In the genomic region with DNA sequence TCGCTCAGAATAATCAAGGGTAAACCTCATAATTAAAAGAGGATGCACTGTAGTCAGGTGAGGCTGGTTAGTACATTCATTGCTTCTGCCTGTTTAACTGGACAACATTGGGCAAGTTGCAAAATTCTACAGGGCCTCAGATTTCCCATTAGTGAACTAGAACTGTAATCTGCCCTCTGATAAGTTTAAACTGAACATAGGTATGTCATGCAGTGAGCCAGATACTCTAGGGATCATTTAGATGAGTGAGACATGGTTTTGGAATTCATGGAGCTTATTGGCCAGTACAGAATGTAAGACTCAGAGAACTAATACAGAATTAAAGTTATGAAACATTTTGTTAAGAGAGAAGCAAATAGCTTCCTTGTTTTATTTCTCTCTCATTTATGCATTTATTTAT, we compare ENCODE assay signal across 20 cellular contexts. TPM values are rescaled to one million over a fixed set of nuclear protein-coding genes. Genes with fewer than 3 reads are reported as not detected.
DNase-seq lines count a peak whose midpoint lies in the region; ATAC-seq and TF ChIP-seq lines count a peak whose summit lies in the region.
"Had no signal": no experiment of that assay in that cellular context is flagged by ENCODE, and none has a peak within 500 bp of the region (broad histone marks: within the 10 kb centered on the region; RNA-seq: fewer than 3 reads in every experiment).

No MANE protein-coding gene starts in this region.

- DNase-seq in AG20443 (ENCODE audit: low spot score) = peak; percentile 70
- DNase-seq in PC-3 = peak; percentile 42
- DNase-seq in epithelial cell of prostate (ENCODE audit: low read depth, low spot score) = peak; percentile 33
- peak; percentile 94 for DNase-seq in osteoblast (ENCODE audit: insufficient read length, low spot score, missing footprints)
- DNase-seq in occipital lobe (lab: John Stamatoyannopoulos, UW) = no peak
- DNase-seq in Karpas-422 = no peak
- no peak for DNase-seq in GM10248 (ENCODE audit: extremely low spot score)
- DNase-seq: activated B cell treated with CpG ODN at 0.5 μM for 24 hours; adrenal gland; C1 segment of cervical spinal cord; MV-4-11; NCI-H2081; sigmoid colon; stimulated activated CD4-positive, alpha-beta T cell treated with anti-CD3 and anti-CD28 coated beads, Interleukin-4, amount 100 ng/mL, for 24 hours; T-helper 1 cell had no signal

- H3K79me2 ChIP-seq in PC-3 (ENCODE audit: low read length) (no peaks in the 10 kb centered on the region), osteoblast (ENCODE audit: insufficient read depth, low read length) (peaks cover 2% of the 10 kb centered on the region), Karpas-422 (ENCODE audit: low read length) (no peaks in the 10 kb centered on the region)

- H2AFZ ChIP-seq in PC-3 (ENCODE audit: low read length) = no peak overlapping the region
- H2AFZ ChIP-seq in osteoblast (ENCODE audit: low read length) = no peak overlapping the region
- no peak overlapping the region for H2AFZ ChIP-seq in Karpas-422 (ENCODE audit: low read length)

- H3K4me2 ChIP-seq in PC-3 (ENCODE audit: low read length) (no peak overlapping the region), osteoblast (ENCODE audit: insufficient read depth, low read length) (no peak overlapping the region), Karpas-422 (ENCODE audit: low read depth, low read length, poor library complexity, severe bottlenecking) (no peak overlapping the region)

- H3K27ac ChIP-seq in PC-3 (ENCODE audit: low read length) (no peak overlapping the region), epithelial cell of prostate (peak overlapping the region; percentile 52), osteoblast (ENCODE audit: low read depth, low read length) (peak overlapping the region; percentile 43), Karpas-422 (ENCODE audit: low read length) (no peak overlapping the region)
- H3K27ac ChIP-seq: adrenal gland, sigmoid colon had no signal

- POLR2A ChIA-PET in PC-3 (lab: Charles Lee; ENCODE audit: unreplicated experiment) (no interaction called here), GM10248 (lab: Yijun Ruan, JAX) (interaction anchor here (0.7 kb wide), 1 partner anchor 1009 kb away, joined by 3 read pairs; a partner anchor contains a TSS)

- no peak overlapping the region for H3K9ac ChIP-seq in PC-3 (ENCODE audit: low read length)
- no peak overlapping the region for H3K9ac ChIP-seq in Karpas-422 (ENCODE audit: low read length)

- H3K9me3 ChIP-seq in PC-3 (ENCODE audit: low read length) (no peaks in the 10 kb centered on the region), osteoblast (ENCODE audit: low read depth, low read length) (no peaks in the 10 kb centered on the region), Karpas-422 (ENCODE audit: low read length) (no peaks in the 10 kb centered on the region)
- H3K9me3 ChIP-seq: adrenal gland, sigmoid colon had no signal

- TF ChIP-seq CTCF in PC-3 (conservative IDR thresholded peaks at IDR 0.05; ENCODE audit: low read depth, low read length) = no peak
- TF ChIP-seq CTCF in osteoblast (IDR thresholded peaks at IDR 0.05; ENCODE audit: extremely low read depth, low read depth, low read length) = no peak
- TF ChIP-seq CTCF in GM10248 (IDR thresholded peaks at IDR 0.05; ENCODE audit: control extremely low read depth, extremely low read depth, low read depth, missing control alignments) = no peak

- H4K20me1 ChIP-seq in PC-3 (ENCODE audit: low read length) (no peaks in the 10 kb centered on the region), osteoblast (ENCODE audit: insufficient read depth, low read length) (no peaks in the 10 kb centered on the region), Karpas-422 (ENCODE audit: insufficient read depth, low read depth, low read length) (no peaks in the 10 kb centered on the region)

- peaks cover 7% of the 10 kb centered on the region for H3F3A ChIP-seq in PC-3 (ENCODE audit: low read length, unreplicated experiment)

- H3K4me3 ChIP-seq in PC-3 (ENCODE audit: low read length) (no peak overlapping the region), osteoblast (ENCODE audit: insufficient read depth, low read length) (no peak overlapping the region), Karpas-422 (ENCODE audit: low read length) (no peak overlapping the region)
- H3K4me3 ChIP-seq: adrenal gland, sigmoid colon had no signal

- BruUV-seq in PC-3 (replicated peaks; lab: Mats Ljungman, UMichigan) = no TSS peak

- no peaks in the 10 kb centered on the region for H3K27me3 ChIP-seq in PC-3 (ENCODE audit: low read length)
- H3K27me3 ChIP-seq in osteoblast (ENCODE audit: insufficient read depth, low read length) = no peaks in the 10 kb centered on the region
- no peaks in the 10 kb centered on the region for H3K27me3 ChIP-seq in Karpas-422 (ENCODE audit: low read length)
- H3K27me3 ChIP-seq: adrenal gland, sigmoid colon had no signal

- intact Hi-C loops in PC-3 (cut with micrococcal nuclease) = no loop called here

- ATAC-seq in PC-3 (peak; percentile 17; the same call in 1 of the 2 replicates), GM19023 (IDR thresholded peaks at IDR 0.05; ENCODE audit: unreplicated experiment) (no peak)
- ATAC-seq: activated T-helper 17 cell treated with anti-CD3 and anti-CD28 coated beads, Interleukin-2, amount 50 U/mL, for 72 hours had no signal

- no peaks in the 10 kb centered on the region for H3K9me2 ChIP-seq in PC-3 (replicated peaks; ENCODE audit: low read length)
- no peaks in the 10 kb centered on the region for H3K9me2 ChIP-seq in Karpas-422 (replicated peaks; ENCODE audit: insufficient read depth, low read length)

- CTCF ChIA-PET in PC-3 (lab: Charles Lee) (no interaction called here), GM10248 (lab: Yijun Ruan, JAX) (interaction anchor here (0.9 to 1.9 kb wide), 3 partner anchors 9 to 53 kb away, joined by 3 to 6 read pairs (median 6); a partner anchor contains a TSS)

- H3K36me3 ChIP-seq in PC-3 (ENCODE audit: low read depth, low read length) (peaks cover 53% of the 10 kb centered on the region), osteoblast (ENCODE audit: insufficient read depth, low read length) (peaks cover 56% of the 10 kb centered on the region), Karpas-422 (ENCODE audit: insufficient read depth, low read length) (peaks cover 29% of the 10 kb centered on the region)

- H3K4me1 ChIP-seq in PC-3 (ENCODE audit: insufficient read depth, low read length) (peaks cover 18% of the 10 kb centered on the region), osteoblast (ENCODE audit: insufficient read depth, low read length) (peaks cover 21% of the 10 kb centered on the region), Karpas-422 (ENCODE audit: low read length) (no peaks in the 10 kb centered on the region)
- H3K4me1 ChIP-seq: adrenal gland, sigmoid colon had no signal

RNA-seq across cellular contexts. Expression of a gene that starts 35.9 kb away (rescaled TPM):
- 19.2 and 28.3 TPM in 2 replicates for total RNA-seq in PC-3 (2014; rRNA removed)
- 5.4 and 6.2 TPM in 2 replicates for total RNA-seq in osteoblast
- total RNA-seq in occipital lobe = 8.6 TPM
- 33.1 and 55.8 TPM in 2 replicates for total RNA-seq in Karpas-422 (2014; rRNA removed; shearing (Covaris generic); ENCODE audit: low replicate concordance)

RNA-seq across cellular contexts. Expression of a gene that starts 47.8 kb away (rescaled TPM):
- total RNA-seq in PC-3 (2014; rRNA removed) (0.07 TPM in 1 of 2 replicates, not detected in the other), osteoblast (under 0.01 TPM in 1 of 2 replicates, not detected in the other), occipital lobe (under 0.01 TPM)
- total RNA-seq in Karpas-422 (2014; rRNA removed; shearing (Covaris generic); ENCODE audit: low replicate concordance) = 0.04 and 0.07 TPM in 2 replicates
- total RNA-seq: endothelial cell of umbilical vein, neural crest cell, RPMI7951 had no signal

RNA-seq across cellular contexts. Expression of a gene that starts 53.1 kb away (rescaled TPM):
- 51.4 TPM in 2 replicates for total RNA-seq in PC-3 (2014; rRNA removed)
- 40.2 and 42.4 TPM in 2 replicates for total RNA-seq in osteoblast
- total RNA-seq in occipital lobe = 32.6 TPM
- total RNA-seq in Karpas-422 (2014; rRNA removed; shearing (Covaris generic); ENCODE audit: low replicate concordance) = 22.9 and 37.5 TPM in 2 replicates

Comparison
In these comparisons a context has a peak if more than half of its experiments do, and no peak if none do; other contexts are left out.
1. DNase-seq: peak in AG20443 (single experiment), PC-3 (single experiment), epithelial cell of prostate (single experiment) and osteoblast (single experiment); none in occipital lobe (single experiment), Karpas-422 (single experiment) and GM10248 (single experiment).
2. H3K27ac ChIP-seq: peak in epithelial cell of prostate (single experiment) and osteoblast (single experiment); none in PC-3 (single experiment) and Karpas-422 (single experiment).